Comparison of ENCODE assay signal across 6 cellular contexts in the genomic region with DNA sequence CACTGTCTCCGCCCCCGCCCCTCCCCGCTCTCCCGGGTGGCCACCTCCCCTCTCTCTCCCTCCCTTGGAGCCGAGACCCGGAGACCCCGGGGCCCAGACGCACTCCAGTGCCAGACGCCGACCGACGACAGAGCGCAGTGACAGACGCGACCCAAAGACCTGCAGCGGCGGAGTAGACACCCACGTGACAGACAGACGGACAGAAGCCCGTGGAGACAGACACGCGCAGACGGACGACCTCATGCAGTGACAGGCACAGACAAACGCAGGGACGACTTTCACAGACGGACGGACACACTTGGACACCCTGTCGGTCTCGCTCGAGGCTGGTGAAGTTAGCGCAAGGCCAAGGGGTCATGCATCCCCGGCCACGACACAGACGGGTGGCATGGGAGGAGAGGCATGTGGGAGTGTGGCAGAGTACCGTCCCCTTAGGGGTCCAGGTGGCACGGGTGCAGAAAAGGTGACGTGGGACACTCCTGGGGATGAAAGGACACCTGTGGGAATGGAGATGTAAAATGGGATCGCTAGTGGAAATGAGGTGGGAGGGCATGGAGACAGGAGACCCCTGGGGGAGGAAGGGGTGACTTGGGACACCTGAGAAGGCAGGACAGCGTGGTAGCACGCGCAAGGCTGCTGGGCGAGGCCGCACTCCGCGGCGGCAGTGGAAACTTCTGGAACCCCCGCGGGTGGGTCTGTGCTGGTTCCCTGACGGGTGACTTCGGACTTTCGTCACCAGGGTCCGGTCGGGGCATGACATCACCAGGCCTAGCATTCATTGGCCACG. TPM values are rescaled to one million over a fixed set of nuclear protein-coding genes. Genes with fewer than 3 reads are reported as not detected.
DNase-seq lines count a peak whose midpoint lies in the region; ATAC-seq and TF ChIP-seq lines count a peak whose summit lies in the region.

No MANE protein-coding gene starts in this region.

- peaks cover 40 to 58% of the 10 kb centered on the region in 2 donors for H3K27me3 Mint-ChIP-seq in CD8-positive, alpha-beta memory T cell

- H3K27ac ChIP-seq in CD8-positive, alpha-beta memory T cell (ENCODE audit: low read depth, low read length) = no peak overlapping the region
- no peak overlapping the region for H3K27ac ChIP-seq in cardiac muscle cell

- peaks cover 10 to 20% (median 16%) of the 10 kb centered on the region in 3 donors for H3K4me1 Mint-ChIP-seq in CD8-positive, alpha-beta memory T cell

- H3K27me3 ChIP-seq in CD8-positive, alpha-beta memory T cell (ENCODE audit: insufficient read depth, low read length, poor library complexity, severe bottlenecking) = peaks cover 23% of the 10 kb centered on the region
- peaks cover 9% of the 10 kb centered on the region for H3K27me3 ChIP-seq in NT2/D1 (ENCODE audit: insufficient read depth, insufficient read length)
- peaks cover 25% of the 10 kb centered on the region for H3K27me3 ChIP-seq in cardiac muscle cell

- no peaks in the 10 kb centered on the region for H3K9me3 Mint-ChIP-seq in CD8-positive, alpha-beta memory T cell

- H3K9ac ChIP-seq in NT2/D1 (ENCODE audit: insufficient read length, low read depth) = peak overlapping the region; percentile 75

- no peak for TF ChIP-seq CTCF in cardiac muscle cell (IDR thresholded peaks at IDR 0.05; ENCODE audit: low read depth, low read length)

- peak overlapping the region; percentile 59 for H3K4me3 ChIP-seq in CD8-positive, alpha-beta memory T cell (ENCODE audit: low read length)
- H3K4me3 ChIP-seq in NT2/D1 (ENCODE audit: insufficient read length, low read depth) = peak overlapping the region; percentile 46
- H3K4me3 ChIP-seq in cardiac muscle cell = peak overlapping the region; percentile 62

- H3K36me3 ChIP-seq in CD8-positive, alpha-beta memory T cell (ENCODE audit: insufficient read depth, low read length) = no peaks in the 10 kb centered on the region
- H3K36me3 ChIP-seq in NT2/D1 (ENCODE audit: insufficient read depth, insufficient read length, low read length) (peaks cover 15% of the 10 kb centered on the region), cardiac muscle cell (no peaks in the 10 kb centered on the region)

- peak overlapping the region; percentile 82 to 89 (median 85) for H3K4me3 Mint-ChIP-seq in CD8-positive, alpha-beta memory T cell

- H3K4me1 ChIP-seq in CD8-positive, alpha-beta memory T cell (ENCODE audit: insufficient read depth, low read length) = peaks cover 18% of the 10 kb centered on the region
- H3K4me1 ChIP-seq in NT2/D1 (ENCODE audit: insufficient read depth, insufficient read length) (peaks cover 8% of the 10 kb centered on the region), cardiac muscle cell (ENCODE audit: low read depth) (peaks cover under 1% of the 10 kb centered on the region)

- H3K9me3 ChIP-seq in CD8-positive, alpha-beta memory T cell (ENCODE audit: low read length) = no peaks in the 10 kb centered on the region
- H3K9me3 ChIP-seq in NT2/D1 (ENCODE audit: insufficient read depth, low read length) (no peaks in the 10 kb centered on the region), cardiac muscle cell (ENCODE audit: low read depth) (no peaks in the 10 kb centered on the region)

- H3K27ac Mint-ChIP-seq in CD8-positive, alpha-beta memory T cell = peak overlapping the region in 7 of 8 donors; percentile 41 to 95 (median 81)

- POLR2A ChIA-PET in CD8-positive, alpha-beta memory T cell (lab: Charles Lee) = no interaction called here

- peak in 4 of 5 donors; percentile 34 to 73 (median 41) for DNase-seq in CD8-positive, alpha-beta memory T cell
- no peak for DNase-seq in NT2/D1 (ENCODE audit: low read depth, low spot score)
- peak in 1 of 2 donors; percentile 39 for DNase-seq in cardiac muscle cell (ENCODE audit: low read depth in 1 of 2, low spot score in 1 of 2)
- DNase-seq in stimulated activated naive CD8-positive, alpha-beta T cell treated with anti-CD3 and anti-CD28 coated beads, Interleukin-15, Interleukin-2, amounts not matched to agents 100 U/mL and 50 U/mL, for 24 hours = peak; percentile 40
- DNase-seq in GDM1 (lab: John Stamatoyannopoulos, UW) = no peak

- no peaks in the 10 kb centered on the region for H3K36me3 Mint-ChIP-seq in CD8-positive, alpha-beta memory T cell

- peak; percentile 24 for ATAC-seq in stimulated activated naive CD8-positive, alpha-beta T cell treated with anti-CD3 and anti-CD28 coated beads, Interleukin-15, Interleukin-2, amounts not matched to agents 100 U/mL and 50 U/mL, for 24 hours
- ATAC-seq in GM18511 (IDR thresholded peaks at IDR 0.05; ENCODE audit: unreplicated experiment) = no peak

- CTCF ChIA-PET in CD8-positive, alpha-beta memory T cell (lab: Charles Lee) = interaction anchor here (0.7 to 2.3 kb wide), 2 partner anchors 162 to 166 kb away, joined by 4 to 14 read pairs; no protein-coding TSS in a partner anchor

RNA-seq across cellular contexts. Expression of a gene that starts 0.5 kb away (rescaled TPM):
- under 1 TPM in 1 of 2 experiments, not detected in 1; 0.20 TPM for total RNA-seq in CD8-positive, alpha-beta memory T cell
- 0.30 TPM for polyA plus RNA-seq in CD8-positive, alpha-beta memory T cell
- 25.6 TPM in 2 replicates for total RNA-seq in cardiac muscle cell
- 42.0 and 42.7 TPM in 2 replicates for polyA plus RNA-seq in cardiac muscle cell

RNA-seq across cellular contexts. Expression of a gene that starts 6.6 kb away (rescaled TPM):
- total RNA-seq in CD8-positive, alpha-beta memory T cell = 1 to 10 TPM; 3.1 to 4.0 TPM
- 2.1 TPM for polyA plus RNA-seq in CD8-positive, alpha-beta memory T cell
- total RNA-seq in cardiac muscle cell = 16.0 and 19.0 TPM in 2 replicates
- 3.9 and 9.9 TPM in 2 replicates for polyA plus RNA-seq in cardiac muscle cell

RNA-seq across cellular contexts. Expression of a gene that starts 21.2 kb away (rescaled TPM):
- 100 to 1,000 TPM; 285 to 290 TPM for total RNA-seq in CD8-positive, alpha-beta memory T cell
- 90.7 TPM for polyA plus RNA-seq in CD8-positive, alpha-beta memory T cell
- 78.6 and 83.1 TPM in 2 replicates for total RNA-seq in cardiac muscle cell
- 111 and 148 TPM in 2 replicates for polyA plus RNA-seq in cardiac muscle cell

RNA-seq across cellular contexts. Expression of a gene that starts 29.0 kb away (rescaled TPM):
- total RNA-seq in CD8-positive, alpha-beta memory T cell = 10 to 100 TPM; 36.8 to 37.7 TPM
- polyA plus RNA-seq in CD8-positive, alpha-beta memory T cell = 2.0 TPM
- 51.9 and 60.1 TPM in 2 replicates for total RNA-seq in cardiac muscle cell
- 50.2 and 62.2 TPM in 2 replicates for polyA plus RNA-seq in cardiac muscle cell

RNA-seq across cellular contexts. Expression of a gene that starts 43.6 kb away (rescaled TPM):
- total RNA-seq in CD8-positive, alpha-beta memory T cell = 10 to 100 TPM; 24.7 to 29.1 TPM
- 9.5 TPM for polyA plus RNA-seq in CD8-positive, alpha-beta memory T cell
- 18.3 and 19.5 TPM in 2 replicates for total RNA-seq in cardiac muscle cell
- polyA plus RNA-seq in cardiac muscle cell = 12.5 and 14.6 TPM in 2 replicates

Comparison
In these comparisons a context has a peak if more than half of its experiments do, and no peak if none do; other contexts are left out.
1. DNase-seq: peak in CD8-positive, alpha-beta memory T cell (4 of 5) and stimulated activated naive CD8-positive, alpha-beta T cell treated with anti-CD3 and anti-CD28 coated beads, Interleukin-15, Interleukin-2, amounts not matched to agents 100 U/mL and 50 U/mL, for 24 hours (single experiment); none in NT2/D1 (single experiment) and GDM1 (single experiment).
2. RNA of a gene that starts 0.5 kb away (total RNA-seq): 25.6 TPM in cardiac muscle cell; 0.20 TPM in CD8-positive, alpha-beta memory T cell; every median in the first group is over 10 times any median in the second.
3. Peak in every context shown above with its lines, with median percentiles within 50 percentile points of each other: H3K4me3 ChIP-seq.